Comparison of ENCODE assay signal across 8 cellular contexts in the genomic region with DNA sequence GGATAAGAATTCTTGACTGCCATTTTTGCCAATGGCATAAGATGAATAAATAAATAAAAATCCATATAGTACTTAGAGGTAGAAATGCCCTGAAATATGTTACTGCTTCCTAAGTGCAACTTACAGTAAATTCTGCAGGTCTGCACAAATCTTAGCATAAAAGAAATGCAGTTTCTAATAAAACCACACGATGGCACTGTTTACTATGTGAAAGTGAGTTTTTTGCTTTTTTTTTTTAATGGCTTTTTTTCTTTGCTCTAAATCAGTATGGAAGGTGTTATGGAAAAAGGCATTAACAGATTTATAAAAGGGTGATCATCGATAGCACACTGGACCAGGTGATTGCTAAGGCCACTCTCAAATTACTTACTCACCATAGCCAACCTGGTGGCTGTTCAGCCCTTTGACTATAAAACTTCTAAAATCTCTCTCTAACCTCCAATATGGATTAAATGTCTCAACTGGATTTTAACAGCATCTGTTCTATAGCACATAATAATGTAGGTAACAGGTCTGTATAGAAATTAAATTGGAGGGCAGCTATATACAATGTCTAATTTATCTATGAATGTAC. TPM values are rescaled to one million over a fixed set of nuclear protein-coding genes. Genes with fewer than 3 reads are reported as not detected.
DNase-seq lines count a peak whose midpoint lies in the region; TF ChIP-seq lines count a peak whose summit lies in the region.

No MANE protein-coding gene starts in this region.

- intact Hi-C loops in mammary epithelial cell (cut with micrococcal nuclease): loop anchor here (2.0 to 5.0 kb wide), 4 partner anchors 86 to 1096 kb away; no protein-coding TSS in a partner anchor

- H4K20me1 ChIP-seq in mammary epithelial cell (ENCODE audit: insufficient read depth, low read length): no peaks in the 10 kb centered on the region

- DNase-seq in NCI-H460 (ENCODE audit: extremely low read depth, low read depth) (peak; percentile 14), mammary epithelial cell (peak; percentile 10), medulla oblongata (ENCODE audit: extremely low spot score) (peak; percentile 48), mucosa of gallbladder (ENCODE audit: low spot score) (no peak), 8988T (no peak)
- no peak for DNase-seq in stimulated activated CD4-positive, alpha-beta T cell treated with anti-CD3 and anti-CD28 coated beads, Interleukin-4, amount 100 ng/mL, for 4 hours

- H2AFZ ChIP-seq in mammary epithelial cell (ENCODE audit: low read depth, low read length): no peak overlapping the region

- no peaks in the 10 kb centered on the region for H3K9me3 ChIP-seq in mammary epithelial cell (replicated peaks; ENCODE audit: insufficient read depth, low read length)

- H3K27me3 ChIP-seq in mammary epithelial cell (ENCODE audit: insufficient read depth, low read length): no peaks in the 10 kb centered on the region

- H3K4me3 ChIP-seq in mammary epithelial cell (replicated peaks in 1 of 3; ENCODE audit: insufficient read depth in 1 of 3, low read depth in 2 of 3, low read length in 3 of 3): no peak overlapping the region

- TF ChIP-seq CTCF in 22Rv1 (IDR thresholded peaks at IDR 0.05): peak; percentile 83
- peak; percentile 61; the same call in 2 of the 3 replicates for TF ChIP-seq CTCF in GM12872 (IDR thresholded peaks at IDR 0.05; ENCODE audit: insufficient read depth, low read depth, low read length)
- TF ChIP-seq CTCF in mammary epithelial cell (conservative IDR thresholded peaks at IDR 0.05 in 1 of 2, IDR thresholded peaks at IDR 0.05 in 1 of 2; ENCODE audit: extremely low read depth in 1 of 2, insufficient read depth in 1 of 2, low read depth in 1 of 2, low read length in 2 of 2): peak; percentile 60 to 62

- WGBS in mammary epithelial cell (ENCODE audit: low coverage, missing lambda C conversion rate): 0% methylated on average over 2 of the region's 2 CpGs

- no TSS peak for BruUV-seq in mammary epithelial cell (replicated peaks; lab: Mats Ljungman, UMichigan)

- dilution Hi-C loops in mammary epithelial cell (cut with HindIII; ENCODE audit: low sequenced_read_pairs): no loop called here

- in situ Hi-C loops in mammary epithelial cell (cut with MboI; ENCODE audit: low sequenced_read_pairs in 2 of 2): no loop called here

- no peak overlapping the region for H3K9ac ChIP-seq in mammary epithelial cell (ENCODE audit: insufficient read depth, low read length)

- CTCF ChIA-PET in mammary epithelial cell (lab: Charles Lee; ENCODE audit: low non-redundant PET): interaction anchor here (0.5 kb wide), 1 partner anchor 86 kb away, joined by 4 read pairs; no protein-coding TSS in a partner anchor

- no peaks in the 10 kb centered on the region for H3K4me1 ChIP-seq in mammary epithelial cell (ENCODE audit: insufficient read depth, low read length)

- H3K79me2 ChIP-seq in mammary epithelial cell (ENCODE audit: insufficient read depth, low read length): no peaks in the 10 kb centered on the region

- no peak overlapping the region for H3K27ac ChIP-seq in 22Rv1
- H3K27ac ChIP-seq in mammary epithelial cell (ENCODE audit: insufficient read depth, low read depth, low read length): no peak overlapping the region

- H3K4me2 ChIP-seq in mammary epithelial cell (ENCODE audit: insufficient read depth, low read depth, low read length): no peak overlapping the region

- peaks cover 1% of the 10 kb centered on the region for H3K36me3 ChIP-seq in mammary epithelial cell (ENCODE audit: insufficient read depth, low read length)

RNA-seq across cellular contexts. Expression of gene AHI1, which starts 45.8 kb away (rescaled TPM):
- total RNA-seq in NCI-H460 (2014; rRNA removed; shearing (Covaris generic)): 18.2 and 21.7 TPM in 2 replicates
- 9.3 and 18.7 TPM in 2 replicates for polyA plus RNA-seq in NCI-H460 (2014; cell fraction: nucleus; rRNA removed)
- total RNA-seq in mammary epithelial cell (10 to 100 TPM in 1 of 2 donors, 1 to 10 TPM in 1; 7.7 to 13.2 TPM), mucosa of gallbladder (20.0 TPM)
- polyA plus RNA-seq in mammary epithelial cell: 4.8 TPM
- 5.0 TPM for polyA minus RNA-seq in mammary epithelial cell

Comparison
In these comparisons a context has a peak if more than half of its experiments do, and no peak if none do; other contexts are left out.
1. DNase-seq: peak in NCI-H460 (single experiment), mammary epithelial cell (single experiment) and medulla oblongata (single experiment); none in mucosa of gallbladder (single experiment), 8988T (single experiment) and stimulated activated CD4-positive, alpha-beta T cell treated with anti-CD3 and anti-CD28 coated beads, Interleukin-4, amount 100 ng/mL, for 4 hours (0 of 2).
2. Peak in every context shown above with its lines, with median percentiles within 50 percentile points of each other: CTCF ChIP-seq.